Comparison of ENCODE assay signal across 29 cellular contexts in the genomic region with DNA sequence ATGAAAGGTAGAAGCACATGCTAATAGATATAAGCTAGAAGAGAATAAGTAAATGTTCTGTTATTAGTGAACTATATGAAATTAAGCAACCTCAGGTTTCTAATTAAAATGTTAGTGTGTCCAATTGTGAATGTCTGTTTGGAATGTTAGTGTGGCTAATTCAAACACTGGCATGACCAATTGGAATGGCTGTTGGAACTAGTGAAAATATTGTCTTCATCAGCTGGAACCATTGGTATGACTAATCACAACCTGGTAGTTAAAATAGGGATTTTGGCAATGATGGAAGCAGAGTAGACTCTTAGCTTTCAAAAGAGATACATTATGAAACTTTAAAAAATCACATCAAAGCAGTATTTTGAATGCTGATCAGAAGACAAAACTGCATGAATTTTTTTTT.
DNase-seq lines count a peak whose midpoint lies in the region; ATAC-seq, FAIRE-seq and TF ChIP-seq lines count a peak whose summit lies in the region.
"Had no signal": no experiment of that assay in that cellular context is flagged by ENCODE, and none has a peak within 500 bp of the region (broad histone marks: within the 10 kb centered on the region; RNA-seq: fewer than 3 reads in every experiment).

No MANE protein-coding gene starts in this region.

- H3K4me1 ChIP-seq in HUES6 (ENCODE audit: control insufficient read depth, insufficient read depth, low read length) (peaks cover 3% of the 10 kb centered on the region; the same call in 1 of the 2 replicates), pancreas (peaks cover 18 to 47% (median 32%) of the 10 kb centered on the region in 3 donors), upper lobe of right lung (no peaks in the 10 kb centered on the region)
- H3K4me1 ChIP-seq: adrenal gland had no signal

- TF ChIP-seq CTCF in fibroblast of the aortic adventitia (IDR thresholded peaks at IDR 0.05; ENCODE audit: insufficient read depth, low read length) (no peak), pancreas (IDR thresholded peaks at IDR 0.05) (no peak), upper lobe of right lung (IDR thresholded peaks at IDR 0.05) (no peak)

- H3K36me3 ChIP-seq in HUES6 (ENCODE audit: control insufficient read depth, insufficient read depth, low read length): no peaks in the 10 kb centered on the region
- no peaks in the 10 kb centered on the region for H3K36me3 ChIP-seq in pancreas
- H3K36me3 ChIP-seq in upper lobe of right lung: peaks cover 5% of the 10 kb centered on the region
- H3K36me3 ChIP-seq: adrenal gland, MG63 had no signal

- DNase-seq in fibroblast of the aortic adventitia (ENCODE audit: low read depth) (peak; percentile 32), pancreas (no peak), upper lobe of right lung (no peak), LoVo (ENCODE audit: low spot score) (no peak), cerebellar cortex (ENCODE audit: low spot score) (no peak)
- DNase-seq: activated CD4-positive, alpha-beta T cell treated with anti-CD3 and anti-CD28 coated beads, Interleukin-2, amount 10 ng/mL, durations not matched to agents 7 days and 5 days; activated naive CD4-positive, alpha-beta T cell treated with Interleukin-2 at 50 U/mL for 16 hours; activated T-cell treated with anti-CD3 and anti-CD28 coated beads, Interleukin-2, amount 50 U/mL, for 72 hours; CD4-positive, alpha-beta T cell; effector CD4-positive, alpha-beta T cell; EL; foreskin keratinocyte; H7; heart right ventricle; MG63; natural killer cell; NCI-H2029 treated with DMSO at 0.1 percent for 48 hours; NCI-H2227 treated with DMSO at 0.1 percent for 48 hours; NCI-H526 treated with DMSO at 0.1 percent for 48 hours; right cardiac atrium; SHP77; stimulated activated CD4-positive, alpha-beta T cell treated with anti-CD3 and anti-CD28 coated beads, Interleukin-2, amount 100 ng/mL, for 48 hours had no signal

- FAIRE-seq in pancreas (lab: Jason Lieb, UNC): no peak
- FAIRE-seq: GM12878, K562 had no signal

- H3K27ac ChIP-seq in HUES6 (ENCODE audit: low read depth, low read length) (no peak overlapping the region), pancreas (peak overlapping the region in 3 of 4 donors; percentile 70 to 83 (median 78)), upper lobe of right lung (peak overlapping the region; percentile 60)
- H3K27ac ChIP-seq: adrenal gland, foreskin keratinocyte had no signal

- intact Hi-C loops in pancreas (cut with DNase I) (no loop called here), upper lobe of right lung (cut with DNase I) (no loop called here)

- ATAC-seq in pancreas (no peak), upper lobe of right lung (no peak), GM19395 (IDR thresholded peaks at IDR 0.05; ENCODE audit: unreplicated experiment) (no peak), HG02763 (IDR thresholded peaks at IDR 0.05; ENCODE audit: unreplicated experiment) (no peak)
- ATAC-seq: activated T-cell treated with anti-CD3 and anti-CD28 coated beads, Interleukin-2, amount 50 U/mL, for 72 hours; foreskin keratinocyte; GM12878; heart right ventricle; K562; natural killer cell; stimulated activated memory B cell treated with anti-CD40 and anti-IgM and Interleukin-4, amounts not matched to agents 10 μg/mL and 1 μg/mL and 100 μg/mL, for 72 hours had no signal

- H3K27me3 ChIP-seq in HUES6 (ENCODE audit: control insufficient read depth, insufficient read depth, low read length): no peaks in the 10 kb centered on the region
- H3K27me3 ChIP-seq in pancreas: no peaks in the 10 kb centered on the region
- no peaks in the 10 kb centered on the region for H3K27me3 ChIP-seq in upper lobe of right lung
- H3K27me3 ChIP-seq: adrenal gland, foreskin keratinocyte, heart right ventricle, MG63 had no signal

- H3K4me3 ChIP-seq in HUES6 (ENCODE audit: low read depth, low read length): peak overlapping the region; percentile 18; the same call in 1 of the 2 replicates
- no peak overlapping the region for H3K4me3 ChIP-seq in fibroblast of the aortic adventitia (ENCODE audit: low read depth, low read length)
- peak overlapping the region in 1 of 4 donors; percentile 24 for H3K4me3 ChIP-seq in pancreas
- no peak overlapping the region for H3K4me3 ChIP-seq in upper lobe of right lung
- H3K4me3 ChIP-seq: adrenal gland, GM12878, heart right ventricle, K562, MG63 had no signal

- no peak overlapping the region for H3K9ac ChIP-seq in HUES6 (ENCODE audit: low read length)

- H3K9me3 ChIP-seq in HUES6 (ENCODE audit: control insufficient read depth, insufficient read depth, low read depth, low read length) (no peaks in the 10 kb centered on the region), pancreas (no peaks in the 10 kb centered on the region), upper lobe of right lung (no peaks in the 10 kb centered on the region)
- H3K9me3 ChIP-seq: adrenal gland, heart right ventricle, MG63 had no signal
